In the genomic region with DNA sequence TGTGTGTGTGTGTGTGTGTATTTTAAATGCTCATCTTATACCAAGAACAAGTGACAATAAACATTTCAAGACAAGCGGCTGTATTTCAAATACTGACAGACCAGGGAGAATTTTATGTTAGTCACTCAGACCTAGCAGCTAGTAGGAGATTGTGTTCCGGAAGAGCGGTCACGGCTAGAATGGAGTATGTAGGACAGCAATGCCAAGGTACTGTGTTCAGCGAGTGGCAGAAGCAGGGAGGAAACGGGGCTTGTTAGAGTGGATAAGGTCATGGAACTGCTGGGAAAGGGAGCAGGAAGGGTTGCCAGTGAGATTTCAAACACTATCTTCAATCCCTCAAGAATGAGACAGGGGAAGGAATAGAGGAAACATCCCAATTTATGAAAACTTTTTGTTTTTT, we compare ENCODE assay signal across 22 cellular contexts.
"Had no signal": no experiment of that assay in that cellular context is flagged by ENCODE, and none has a peak within 500 bp of the region (broad histone marks: within the 10 kb centered on the region; RNA-seq: fewer than 3 reads in every experiment).

No MANE protein-coding gene starts in this region.

- H3K36me3 ChIP-seq: gastroesophageal sphincter, neutrophil, sigmoid colon, suprapubic skin, tibial nerve had no signal

- DNase-seq: activated CD4-positive, alpha-beta T cell treated with anti-CD3 and anti-CD28 coated beads for 36 hours; activated CD4-positive, CD25-positive, alpha-beta regulatory T cell; activated effector memory CD4-positive, alpha-beta T cell treated with Interleukin-2 at 50 U/mL for 16 hours; activated naive CD4-positive, alpha-beta T cell treated with Interleukin-2 at 50 U/mL for 16 hours; body of pancreas; dermis blood vessel endothelial cell; effector CD4-positive, alpha-beta T cell; kidney; left ventricle myocardium superior; mammary epithelial cell; naive B cell; nephron progenitor cell; sigmoid colon; stimulated activated CD4-positive, alpha-beta T cell treated with anti-CD3 and anti-CD28 coated beads, Interleukin-15, amount 100 ng/mL, for 24 hours; stimulated activated CD4-positive, alpha-beta T cell treated with anti-CD3 and anti-CD28 coated beads, Interleukin-2, amount 100 ng/mL, for 24 hours; stimulated activated naive CD4-positive, alpha-beta T cell had no signal

- H3K4me2 ChIP-seq: smooth muscle cell had no signal

- H3K9me3 ChIP-seq: body of pancreas, gastroesophageal sphincter, neutrophil, sigmoid colon, suprapubic skin, tibial nerve had no signal

- H3K4me3 ChIP-seq: body of pancreas, gastroesophageal sphincter, sigmoid colon, smooth muscle cell, suprapubic skin, tibial nerve had no signal

- H3K27me3 ChIP-seq: body of pancreas, gastroesophageal sphincter, neutrophil, sigmoid colon, suprapubic skin, tibial nerve had no signal

- H3K27ac ChIP-seq: body of pancreas, epithelial cell of prostate, gastroesophageal sphincter, neutrophil, sigmoid colon, suprapubic skin had no signal
